24 cellular contexts compared by ENCODE assay signal in the genomic region with DNA sequence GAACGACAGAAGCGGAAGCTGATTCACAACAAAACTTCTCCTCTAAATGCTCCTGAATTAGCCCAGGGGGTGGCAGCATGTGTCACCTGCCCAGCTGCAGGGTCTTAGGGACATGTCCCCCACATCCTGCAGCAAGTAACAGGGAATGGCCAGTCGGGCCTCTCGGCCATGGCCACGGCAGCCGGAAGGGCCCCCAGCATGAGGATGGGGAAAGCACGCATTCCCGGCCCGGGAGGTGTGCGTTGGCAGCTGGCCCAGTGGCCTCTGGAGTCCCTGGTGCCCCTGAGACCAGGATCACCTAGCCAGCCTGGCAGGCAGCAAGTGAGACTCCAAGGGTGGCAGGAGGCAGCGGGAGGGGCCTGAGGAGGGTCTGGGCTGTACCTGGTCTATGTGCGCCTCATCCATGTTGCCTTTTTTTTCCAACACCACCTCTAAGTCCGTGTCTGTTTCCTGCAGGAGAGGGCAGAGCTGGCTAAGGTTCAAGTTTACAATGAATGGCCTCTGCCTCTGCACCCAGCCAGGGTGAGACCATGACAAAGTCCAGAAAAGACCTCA. TPM values are rescaled to one million over a fixed set of nuclear protein-coding genes. Genes with fewer than 3 reads are reported as not detected.
DNase-seq lines count a peak whose midpoint lies in the region; ATAC-seq and TF ChIP-seq lines count a peak whose summit lies in the region.
"Had no signal": no experiment of that assay in that cellular context is flagged by ENCODE, and none has a peak within 500 bp of the region (broad histone marks: within the 10 kb centered on the region; RNA-seq: fewer than 3 reads in every experiment).

No MANE protein-coding gene starts in this region.

- peak; percentile 38 to 56 (median 48) for DNase-seq in body of pancreas
- DNase-seq in left lobe of liver (ENCODE audit: low spot score): no peak
- DNase-seq in gastrocnemius medialis: no peak
- DNase-seq in coronary artery (ENCODE audit: low spot score): no peak
- no peak for DNase-seq in activated CD4-positive, alpha-beta T cell treated with anti-CD3 and anti-CD28 coated beads for 48 hours
- no peak for DNase-seq in AG20443 (ENCODE audit: low spot score)
- DNase-seq: activated CD4-positive, alpha-beta T cell treated with anti-CD3 and anti-CD28 coated beads for 36 hours; CD4-positive, alpha-beta memory T cell; DMS153; effector memory CD4-positive, alpha-beta T cell; HCEC 1CT; left colon; midbrain; NCI-H2171 treated with DMSO at 0.1 percent for 48 hours; NCI-H82; PC-9; posterior cingulate gyrus; SJCRH30; stimulated activated CD4-positive, alpha-beta T cell treated with anti-CD3 and anti-CD28 coated beads, Interleukin-2, amount 100 ng/mL, for 24 hours; T-helper 1 cell had no signal

- intact Hi-C loops in body of pancreas (cut with DNase I): loop anchor here (5.0 kb wide), 1 partner anchor 171 kb away; the partner anchor contains the start of gene GPRC5B
- intact Hi-C loops in gastrocnemius medialis (cut with DNase I; ENCODE audit: low total_unique reads): no loop called here

- no peaks in the 10 kb centered on the region for H3K9me3 ChIP-seq in HUES48 (ENCODE audit: control insufficient read depth, insufficient read depth, low read length)
- no peaks in the 10 kb centered on the region for H3K9me3 ChIP-seq in body of pancreas
- no peaks in the 10 kb centered on the region for H3K9me3 ChIP-seq in gastrocnemius medialis
- H3K9me3 ChIP-seq: SJCRH30 had no signal

- WGBS in body of pancreas, 2 donors: 58 to 67% methylated on average over 8 to 13 of the region's 13 CpGs

- H3K4me1 ChIP-seq in HUES48 (ENCODE audit: control insufficient read depth, insufficient read depth, low read length) (peaks cover 49% of the 10 kb centered on the region), body of pancreas (peaks cover 15% of the 10 kb centered on the region), gastrocnemius medialis (peaks cover 4 to 12% of the 10 kb centered on the region in 2 donors)
- H3K4me1 ChIP-seq: SJCRH30 had no signal

- no peak overlapping the region for H3K9ac ChIP-seq in HUES48 (ENCODE audit: low read depth, low read length)
- H3K9ac ChIP-seq: KMS-11 had no signal

- TF ChIP-seq CTCF in body of pancreas (IDR thresholded peaks at IDR 0.05) (no peak), gastrocnemius medialis (IDR thresholded peaks at IDR 0.05 in 4 of 5, conservative IDR thresholded peaks at IDR 0.05 in 1 of 5) (no peak), coronary artery (IDR thresholded peaks at IDR 0.05) (no peak)

- H3K27ac ChIP-seq in HUES48 (ENCODE audit: low read depth, low read length) (peak overlapping the region; percentile 90), body of pancreas (peak overlapping the region in 3 of 4 donors; percentile 19 to 64 (median 23)), gastrocnemius medialis (peak overlapping the region in 3 of 4 donors; percentile 33 to 56 (median 56)), coronary artery (no peak overlapping the region)
- H3K27ac ChIP-seq: KMS-11, PC-9, SJCRH30 had no signal

- TF ChIP-seq POLR2A in body of pancreas (IDR thresholded peaks at IDR 0.05) (no peak), gastrocnemius medialis (IDR thresholded peaks at IDR 0.05) (no peak)

- ATAC-seq in body of pancreas (peak; percentile 37), left lobe of liver (peak; percentile 22), gastrocnemius medialis (no peak)
- ATAC-seq: activated CD4-positive, alpha-beta T cell treated with anti-CD3 and anti-CD28 coated beads for 36 hours; left colon; natural killer cell treated with Interleukin-12 subunit alpha and Interleukin-12 subunit beta and Interleukin-15 and Interleukin-18, amount 100 ng/mL, for 72 hours; stimulated activated memory B cell treated with anti-CD40 and anti-IgM and Interleukin-4, amounts not matched to agents 10 μg/mL and 1 μg/mL and 100 μg/mL, for 72 hours had no signal

- no peak overlapping the region for H3K4me3 ChIP-seq in HUES48 (ENCODE audit: low read depth, low read length)
- H3K4me3 ChIP-seq in body of pancreas: no peak overlapping the region
- H3K4me3 ChIP-seq in gastrocnemius medialis: no peak overlapping the region
- no peak overlapping the region for H3K4me3 ChIP-seq in coronary artery
- H3K4me3 ChIP-seq: PC-9, SJCRH30 had no signal

- H3K27me3 ChIP-seq in HUES48 (ENCODE audit: control insufficient read depth, insufficient read depth, low read length) (no peaks in the 10 kb centered on the region), body of pancreas (no peaks in the 10 kb centered on the region), gastrocnemius medialis (no peaks in the 10 kb centered on the region)
- H3K27me3 ChIP-seq: SJCRH30 had no signal

- H3K36me3 ChIP-seq in HUES48 (ENCODE audit: control insufficient read depth, insufficient read depth, low read length): peaks cover 87% of the 10 kb centered on the region
- H3K36me3 ChIP-seq in body of pancreas (replicated peaks in 1 of 2; ENCODE audit: insufficient read depth in 1 of 2, low read depth in 2 of 2): peaks cover 0 to 2% of the 10 kb centered on the region in 2 donors
- peaks cover 0 to 16% of the 10 kb centered on the region in 2 donors for H3K36me3 ChIP-seq in gastrocnemius medialis

- in situ Hi-C loops in gastrocnemius medialis (cut with MboI; ENCODE audit: low sequenced_read_pairs in 4 of 4): no loop called here

RNA-seq across cellular contexts. Expression of gene KNOP1, which starts 7.0 kb away (rescaled TPM):
- 10 to 100 TPM in 1 of 2 donors, 1 to 10 TPM in 1; 8.6 to 12.2 TPM for total RNA-seq in body of pancreas
- total RNA-seq in left lobe of liver: 4.9 TPM
- total RNA-seq in gastrocnemius medialis: 1 to 10 TPM; 4.1 to 9.2 (median 5.5) TPM

RNA-seq across cellular contexts. Expression of gene IQCK, which starts 7.0 kb away (rescaled TPM):
- 10 to 100 TPM; 10.9 to 52.7 TPM for total RNA-seq in body of pancreas
- total RNA-seq in left lobe of liver: 2.5 TPM
- total RNA-seq in gastrocnemius medialis: 10 to 100 TPM in 2 of 4 donors, 1 to 10 TPM in 2; 8.3 to 17.3 (median 9.4) TPM

Comparison
In these comparisons a context has a peak if more than half of its experiments do, and no peak if none do; other contexts are left out.
1. H3K27ac ChIP-seq: peak in HUES48 (single experiment), body of pancreas (3 of 4) and gastrocnemius medialis (3 of 4); none in coronary artery (0 of 2).
2. ATAC-seq: peak in body of pancreas (single experiment) and left lobe of liver (single experiment); none in gastrocnemius medialis (0 of 2).
3. DNase-seq: peak in body of pancreas (4 of 4); none in left lobe of liver (single experiment), gastrocnemius medialis (0 of 2), coronary artery (single experiment), activated CD4-positive, alpha-beta T cell treated with anti-CD3 and anti-CD28 coated beads for 48 hours (single experiment) and AG20443 (single experiment).